In the genomic region with DNA sequence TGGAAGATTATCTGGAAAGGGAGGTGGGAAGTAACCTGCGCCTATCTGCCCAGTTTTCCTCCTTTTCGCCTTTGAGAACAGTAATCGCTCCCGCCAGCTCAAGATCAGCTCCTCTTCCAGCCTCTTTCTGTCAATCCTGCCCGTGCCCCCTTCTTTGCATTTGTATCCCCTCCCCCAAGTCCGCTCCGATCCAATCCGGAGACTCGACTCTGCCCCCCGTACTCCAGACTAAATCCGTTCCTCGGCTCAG, we compare ENCODE assay signal across 8 cellular contexts. TPM values are rescaled to one million over a fixed set of nuclear protein-coding genes. Genes with fewer than 3 reads are reported as not detected.
DNase-seq lines count a peak whose midpoint lies in the region; ATAC-seq, FAIRE-seq and TF ChIP-seq lines count a peak whose summit lies in the region.

No MANE protein-coding gene starts in this region.

- H3K4me3 ChIP-seq in PC-3 (ENCODE audit: low read length), result peak overlapping the region; percentile 74
- peak overlapping the region; percentile 36 to 76 (median 44) for H3K4me3 ChIP-seq in endothelial cell of umbilical vein (replicated peaks in 1 of 3; ENCODE audit: insufficient read depth in 1 of 3, low read depth in 1 of 3, low read length in 3 of 3)
- H3K4me3 ChIP-seq in ovary, result peak overlapping the region; percentile 91

- H3K36me3 ChIP-seq in ES-I3 (ENCODE audit: insufficient read depth, low read length) (no peaks in the 10 kb centered on the region), PC-3 (ENCODE audit: low read depth, low read length) (no peaks in the 10 kb centered on the region), endothelial cell of umbilical vein (ENCODE audit: control insufficient read depth in 2 of 2, extremely low read depth in 1 of 2, insufficient read depth in 2 of 2, low read length in 2 of 2) (no peaks in the 10 kb centered on the region), ovary (no peaks in the 10 kb centered on the region)

- POLR2A ChIA-PET in PC-3 (lab: Charles Lee; ENCODE audit: unreplicated experiment) (interaction anchor here (0.5 to 1.0 kb wide), 2 partner anchors 27 to 1072 kb away, joined by 3 to 7 read pairs; partner anchors contain the start of genes ACTMAP and SNRPA), endothelial cell of umbilical vein (lab: Charles Lee) (interaction anchor here (0.8 to 2.8 kb wide), 8 partner anchors 20 to 175 kb away, joined by 3 to 23 read pairs (median 5); partner anchors contain the start of genes ACTMAP, COQ8B, EGLN2 and ITPKC)

- no peaks in the 10 kb centered on the region for H3F3A ChIP-seq in PC-3 (ENCODE audit: low read length, unreplicated experiment)

- H3K9me3 ChIP-seq in ES-I3 (ENCODE audit: control insufficient read depth, insufficient read depth, low read length), result no peaks in the 10 kb centered on the region
- no peaks in the 10 kb centered on the region for H3K9me3 ChIP-seq in PC-3 (ENCODE audit: low read length)
- H3K9me3 ChIP-seq in endothelial cell of umbilical vein (replicated peaks; ENCODE audit: control insufficient read depth, insufficient read depth, low read length), result no peaks in the 10 kb centered on the region
- no peaks in the 10 kb centered on the region for H3K9me3 ChIP-seq in ovary

- intact Hi-C loops in PC-3 (cut with micrococcal nuclease), result loop anchor here (1.0 kb wide), 1 partner anchor 27 kb away; the partner anchor contains the start of gene ACTMAP
- intact Hi-C loops in endothelial cell of umbilical vein (cut with micrococcal nuclease), result loop anchor here (1.0 to 2.0 kb wide), 5 partner anchors 17 to 60 kb away; partner anchors contain the start of genes ITPKC and SNRPA
- intact Hi-C loops in ovary (cut with DNase I), result no loop called here

- TF ChIP-seq POLR2A in endothelial cell of umbilical vein (IDR thresholded peaks at IDR 0.05; ENCODE audit: low read depth, low read length) (no peak), ovary (IDR thresholded peaks at IDR 0.05) (no peak)

- dilution Hi-C loops in endothelial cell of umbilical vein (cut with MboI; ENCODE audit: extremely low pct_ligation_motif_present, low sequenced_read_pairs), result no loop called here

- H3K9me1 ChIP-seq in endothelial cell of umbilical vein (replicated peaks; ENCODE audit: control insufficient read depth, extremely low read depth, insufficient read depth, low read length), result no peaks in the 10 kb centered on the region

- H3K27me3 ChIP-seq in PC-3 (ENCODE audit: low read length) (no peaks in the 10 kb centered on the region), endothelial cell of umbilical vein (ENCODE audit: control insufficient read depth in 2 of 2, insufficient read depth in 2 of 2, low read length in 2 of 2) (no peaks in the 10 kb centered on the region), ovary (no peaks in the 10 kb centered on the region)

- H3K27ac ChIP-seq in PC-3 (ENCODE audit: low read length), result peak overlapping the region; percentile 72
- peak overlapping the region; percentile 80 for H3K27ac ChIP-seq in endothelial cell of umbilical vein (ENCODE audit: insufficient read depth, low read depth, low read length)
- peak overlapping the region; percentile 57 to 94 for H3K27ac ChIP-seq in ovary

- peak overlapping the region; percentile 95 for H2AFZ ChIP-seq in PC-3 (ENCODE audit: low read length)
- H2AFZ ChIP-seq in endothelial cell of umbilical vein (ENCODE audit: low read depth, low read length), result peak overlapping the region; percentile 72

- peak overlapping the region; percentile 71 for H3K9ac ChIP-seq in ES-I3 (ENCODE audit: low read depth, low read length)
- H3K9ac ChIP-seq in PC-3 (ENCODE audit: low read length), result peak overlapping the region; percentile 58
- H3K9ac ChIP-seq in endothelial cell of umbilical vein (replicated peaks; ENCODE audit: extremely low read depth, insufficient read depth, low read length), result peak overlapping the region; percentile 81

- DNase-seq in PC-3, result no peak
- DNase-seq in endothelial cell of umbilical vein (ENCODE audit: low read depth, low spot score), result no peak
- no peak for DNase-seq in ovary
- no peak for DNase-seq in NCI-H524 (lab: John Stamatoyannopoulos, UW)
- DNase-seq in HK-2 (ENCODE audit: unreplicated experiment), result no peak
- no peak for DNase-seq in DMS79 treated with DMSO at 0.1 percent for 48 hours (lab: John Stamatoyannopoulos, UW)
- no peak for DNase-seq in NCI-H2227 treated with DMSO at 0.1 percent for 48 hours (lab: John Stamatoyannopoulos, UW)

- 0 to 1% (median 1%) methylated on average over 12 of the region's 12 CpGs for WGBS in ovary, 3 donors

- FAIRE-seq in endothelial cell of umbilical vein (lab: Jason Lieb, UNC), result no peak

- H3K79me2 ChIP-seq in PC-3 (ENCODE audit: low read length) (no peaks in the 10 kb centered on the region), endothelial cell of umbilical vein (ENCODE audit: control insufficient read depth, insufficient read depth, low read length) (no peaks in the 10 kb centered on the region)

- ATAC-seq in PC-3, result no peak

- TF ChIP-seq CTCF in PC-3 (conservative IDR thresholded peaks at IDR 0.05; ENCODE audit: low read depth, low read length), result no peak
- no peak for TF ChIP-seq CTCF in endothelial cell of umbilical vein (IDR thresholded peaks at IDR 0.05; ENCODE audit: extremely low read depth in 1 of 2, insufficient read depth in 1 of 2, low read depth in 1 of 2, low read length in 2 of 2)
- TF ChIP-seq CTCF in ovary (IDR thresholded peaks at IDR 0.05), result no peak

- CTCF ChIA-PET in PC-3 (lab: Charles Lee), result interaction anchor here (0.7 kb wide), 1 partner anchor 131 kb away, joined by 3 read pairs; no protein-coding TSS in a partner anchor
- CTCF ChIA-PET in endothelial cell of umbilical vein (lab: Charles Lee), result interaction anchor here (1.1 to 3.5 kb wide), 10 partner anchors 21 to 143 kb away, joined by 3 to 39 read pairs (median 8); partner anchors contain the start of genes ACTMAP, COQ8B, EGLN2 and ITPKC

- TF ChIP-seq EP300 in ovary (IDR thresholded peaks at IDR 0.05), result no peak

- H3K4me1 ChIP-seq in ES-I3 (ENCODE audit: insufficient read depth, low read length) (peaks cover 20% of the 10 kb centered on the region), PC-3 (ENCODE audit: insufficient read depth, low read length) (peaks cover 13% of the 10 kb centered on the region; the same call in 1 of the 2 replicates), endothelial cell of umbilical vein (ENCODE audit: control insufficient read depth, extremely low read depth, insufficient read depth, low read length) (peaks cover 17% of the 10 kb centered on the region), ovary (ENCODE audit: insufficient read depth) (peaks cover 8% of the 10 kb centered on the region)

- no peaks in the 10 kb centered on the region for H3K9me2 ChIP-seq in PC-3 (replicated peaks; ENCODE audit: low read length)

- H4K20me1 ChIP-seq in PC-3 (ENCODE audit: low read length), result no peaks in the 10 kb centered on the region
- no peaks in the 10 kb centered on the region for H4K20me1 ChIP-seq in endothelial cell of umbilical vein (replicated peaks; ENCODE audit: control insufficient read depth, extremely low read depth, insufficient read depth, low read length)

- H3K4me2 ChIP-seq in PC-3 (ENCODE audit: low read length), result peak overlapping the region; percentile 98
- peak overlapping the region; percentile 94 for H3K4me2 ChIP-seq in endothelial cell of umbilical vein (ENCODE audit: insufficient read depth, low read length)

- BruUV-seq in PC-3 (replicated peaks; lab: Mats Ljungman, UMichigan), result no TSS peak
- no TSS peak for BruUV-seq in endothelial cell of umbilical vein (replicated peaks; lab: Mats Ljungman, UMichigan)

RNA-seq across cellular contexts. Expression of gene RAB4B, which starts 0.3 kb away (rescaled TPM):
- total RNA-seq in PC-3 (2014; rRNA removed) (7.4 and 13.9 TPM in 2 replicates), endothelial cell of umbilical vein (31.4 and 33.6 TPM in 2 replicates), ovary (10 to 100 TPM in 6 of 7 donors, 1 to 10 TPM in 1; 9.1 to 32.9 (median 19.3) TPM)
- polyA plus RNA-seq in endothelial cell of umbilical vein (61.0 and 65.8 TPM in 2 replicates), ovary (10 to 100 TPM in 1 of 2 donors, 1 to 10 TPM in 1; 6.5 to 18.9 TPM)
- 29.4 and 45.5 TPM in 2 replicates for polyA plus RNA-seq in endothelial cell of umbilical vein (2011; cell fraction: cytosol; rRNA removed)
- polyA plus RNA-seq in endothelial cell of umbilical vein (2011; cell fraction: nucleus; rRNA removed), result 49.5 and 51.2 TPM in 2 replicates
- 17.4 and 40.2 TPM in 2 replicates for polyA plus RNA-seq in endothelial cell of umbilical vein (2012)
- polyA minus RNA-seq in endothelial cell of umbilical vein, result 17.0 and 27.0 TPM in 2 replicates
- 1.5 TPM for polyA minus RNA-seq in endothelial cell of umbilical vein (2011; cell fraction: cytosol; rRNA and poly(A)+ RNA removed)
- polyA minus RNA-seq in endothelial cell of umbilical vein (2011; cell fraction: nucleus; rRNA and poly(A)+ RNA removed), result 6.0 and 9.6 TPM in 2 replicates

RNA-seq across cellular contexts. Expression of gene MIA, which starts 2.4 kb away (rescaled TPM):
- total RNA-seq in PC-3 (2014; rRNA removed) (1.4 TPM in 1 of 2 replicates, not detected in the other), endothelial cell of umbilical vein (not detected in 2 replicates), ovary (1 to 10 TPM in 5 of 7 donors, not detected in 2; 1.7 to 3.9 (median 2.6) TPM)
- polyA plus RNA-seq in endothelial cell of umbilical vein (0.32 TPM in 1 of 2 replicates, not detected in the other), ovary (1 to 10 TPM in 1 of 2 donors, not detected in 1; 1.9 TPM)
- polyA plus RNA-seq in endothelial cell of umbilical vein (2011; cell fraction: cytosol; rRNA removed), result not detected in 2 replicates
- polyA plus RNA-seq in endothelial cell of umbilical vein (2011; cell fraction: nucleus; rRNA removed), result 0.77 and 0.84 TPM in 2 replicates
- not detected in 2 replicates for polyA plus RNA-seq in endothelial cell of umbilical vein (2012)
- polyA minus RNA-seq in endothelial cell of umbilical vein, result 2.5 TPM in 1 of 2 replicates, not detected in the other
- not detected for polyA minus RNA-seq in endothelial cell of umbilical vein (2011; cell fraction: cytosol; rRNA and poly(A)+ RNA removed)
- polyA minus RNA-seq in endothelial cell of umbilical vein (2011; cell fraction: nucleus; rRNA and poly(A)+ RNA removed), result not detected in 2 replicates

RNA-seq across cellular contexts. Expression of gene EGLN2, which starts 21.3 kb away (rescaled TPM):
- total RNA-seq in PC-3 (2014; rRNA removed), result 36.6 and 58.9 TPM in 2 replicates
- 147 and 152 TPM in 2 replicates for total RNA-seq in endothelial cell of umbilical vein
- 118 and 124 TPM in 2 replicates for polyA plus RNA-seq in endothelial cell of umbilical vein
- polyA plus RNA-seq in endothelial cell of umbilical vein (2011; cell fraction: cytosol; rRNA removed), result 80.4 and 91.9 TPM in 2 replicates
- polyA plus RNA-seq in endothelial cell of umbilical vein (2011; cell fraction: nucleus; rRNA removed), result 123 and 143 TPM in 2 replicates
- polyA plus RNA-seq in endothelial cell of umbilical vein (2012), result 86.6 and 112 TPM in 2 replicates
- polyA minus RNA-seq in endothelial cell of umbilical vein, result 78.4 and 83.3 TPM in 2 replicates
- polyA minus RNA-seq in endothelial cell of umbilical vein (2011; cell fraction: cytosol; rRNA and poly(A)+ RNA removed), result 43.2 TPM
- polyA minus RNA-seq in endothelial cell of umbilical vein (2011; cell fraction: nucleus; rRNA and poly(A)+ RNA removed), result 57.4 and 84.2 TPM in 2 replicates
- total RNA-seq in ovary, result 100 to 1,000 TPM in 4 of 7 donors, 10 to 100 TPM in 3; 61.5 to 121 (median 102) TPM
- polyA plus RNA-seq in ovary, result 10 to 100 TPM; 43.6 to 82.7 TPM

RNA-seq across cellular contexts. Expression of gene SNRPA, which starts 26.7 kb away (rescaled TPM):
- 207 and 243 TPM in 2 replicates for total RNA-seq in PC-3 (2014; rRNA removed)
- total RNA-seq in endothelial cell of umbilical vein, result 131 and 139 TPM in 2 replicates
- polyA plus RNA-seq in endothelial cell of umbilical vein, result 84.6 and 109 TPM in 2 replicates
- polyA plus RNA-seq in endothelial cell of umbilical vein (2011; cell fraction: cytosol; rRNA removed), result 94.6 and 112 TPM in 2 replicates
- polyA plus RNA-seq in endothelial cell of umbilical vein (2011; cell fraction: nucleus; rRNA removed), result 126 and 180 TPM in 2 replicates
- polyA plus RNA-seq in endothelial cell of umbilical vein (2012), result 81.0 and 91.1 TPM in 2 replicates
- 192 and 213 TPM in 2 replicates for polyA minus RNA-seq in endothelial cell of umbilical vein
- 179 TPM for polyA minus RNA-seq in endothelial cell of umbilical vein (2011; cell fraction: cytosol; rRNA and poly(A)+ RNA removed)
- 73.6 and 91.5 TPM in 2 replicates for polyA minus RNA-seq in endothelial cell of umbilical vein (2011; cell fraction: nucleus; rRNA and poly(A)+ RNA removed)
- 10 to 100 TPM; 48.9 to 80.7 (median 72.4) TPM for total RNA-seq in ovary
- polyA plus RNA-seq in ovary, result 10 to 100 TPM; 56.4 to 83.9 TPM

RNA-seq across cellular contexts. Expression of gene ACTMAP, which starts 27.4 kb away (rescaled TPM):
- total RNA-seq in PC-3 (2014; rRNA removed) (0.40 and 0.86 TPM in 2 replicates), endothelial cell of umbilical vein (7.7 and 9.1 TPM in 2 replicates), ovary (1 to 10 TPM; 2.1 to 6.5 (median 3.7) TPM)
- polyA plus RNA-seq in endothelial cell of umbilical vein (5.2 and 5.3 TPM in 2 replicates), ovary (1 to 10 TPM; 3.0 to 6.4 TPM)
- 3.5 and 3.9 TPM in 2 replicates for polyA plus RNA-seq in endothelial cell of umbilical vein (2011; cell fraction: cytosol; rRNA removed)
- 5.9 and 7.6 TPM in 2 replicates for polyA plus RNA-seq in endothelial cell of umbilical vein (2011; cell fraction: nucleus; rRNA removed)
- 3.6 and 4.4 TPM in 2 replicates for polyA plus RNA-seq in endothelial cell of umbilical vein (2012)
- 1.4 and 4.1 TPM in 2 replicates for polyA minus RNA-seq in endothelial cell of umbilical vein
- polyA minus RNA-seq in endothelial cell of umbilical vein (2011; cell fraction: cytosol; rRNA and poly(A)+ RNA removed), result 7.4 TPM
- 1.7 and 1.8 TPM in 2 replicates for polyA minus RNA-seq in endothelial cell of umbilical vein (2011; cell fraction: nucleus; rRNA and poly(A)+ RNA removed)

Comparison
In these comparisons a context has a peak if more than half of its experiments do, and no peak if none do; other contexts are left out.
1. intact Hi-C loops: an anchor here in PC-3 (1.0 kb wide) and endothelial cell of umbilical vein (1.0 to 2.0 kb wide); none called in ovary.